Comparison of ENCODE assay signal across 15 cellular contexts in genomic region chr14:103693514-103693913, GRCh38. TPM values are rescaled to one million over a fixed set of nuclear protein-coding genes. Genes with fewer than 3 reads are reported as not detected.
DNase-seq lines count a peak whose midpoint lies in the region; ATAC-seq and TF ChIP-seq lines count a peak whose summit lies in the region.
"Had no signal": no experiment of that assay in that cellular context is flagged by ENCODE, and none has a peak within 500 bp of the region (broad histone marks: within the 10 kb centered on the region; RNA-seq: fewer than 3 reads in every experiment).

No MANE protein-coding gene starts in this region.

- TF ChIP-seq CTCF in breast epithelium (IDR thresholded peaks at IDR 0.05) (no peak), lower lobe of right lung (IDR thresholded peaks at IDR 0.05) (no peak), suprapubic skin (IDR thresholded peaks at IDR 0.05) (no peak)

- peak; percentile 89 to 91 for ATAC-seq in lower lobe of right lung
- ATAC-seq in activated naive CD4-positive, alpha-beta T cell treated with anti-CD3 and anti-CD28 coated beads, Interleukin-2, amount 50 U/mL, for 72 hours, result no peak
- no peak for ATAC-seq in GM21786 (IDR thresholded peaks at IDR 0.05; ENCODE audit: unreplicated experiment)
- ATAC-seq: T-cell had no signal

- WGBS in suprapubic skin, result 78% methylated on average over 13 of the region's 22 CpGs

- H3K79me2 ChIP-seq in Karpas-422 (ENCODE audit: low read length), result peaks cover 27% of the 10 kb centered on the region

- H3K27ac Mint-ChIP-seq in activated naive CD4-positive, alpha-beta T cell treated with anti-CD3 and anti-CD28 coated beads, Interleukin-2, amount 50 U/mL, for 72 hours, result no peak overlapping the region
- H3K27ac Mint-ChIP-seq: T-cell had no signal

- intact Hi-C loops in breast epithelium (cut with DNase I; ENCODE audit: low total_unique reads), result no loop called here
- intact Hi-C loops in lower lobe of right lung (cut with DNase I), result no loop called here

- no peak for DNase-seq in Karpas-422
- peak; percentile 67 to 86 for DNase-seq in breast epithelium (ENCODE audit: low spot score in 2 of 2)
- peak; percentile 86 for DNase-seq in lower lobe of right lung
- DNase-seq in suprapubic skin (ENCODE audit: low spot score in 2 of 2), result peak; percentile 69
- DNase-seq in activated CD4-positive, alpha-beta T cell treated with anti-CD3 and anti-CD28 coated beads for 4 hours, result no peak
- DNase-seq in activated naive CD4-positive, alpha-beta T cell treated with anti-CD3 and anti-CD28 coated beads, Interleukin-2, amount 50 U/mL, for 72 hours (ENCODE audit: low spot score in 2 of 2), result no peak
- DNase-seq: activated effector memory CD4-positive, alpha-beta T cell treated with Interleukin-2 at 50 U/mL for 16 hours; DMS53; GOT3; naive B cell; NCI-H1694 treated with DMSO at 0.1 percent for 48 hours; NCI-H510A treated with DMSO at 0.1 percent for 48 hours; T-cell had no signal

- H4K20me1 ChIP-seq in Karpas-422 (ENCODE audit: insufficient read depth, low read depth, low read length), result 0 out of 2 replicates have a peak, but pooled peaks cover 3% of the 10 kb centered on the region

- peaks cover 13% of the 10 kb centered on the region; the same call in 1 of the 2 replicates for H3K36me3 ChIP-seq in Karpas-422 (ENCODE audit: insufficient read depth, low read length)
- H3K36me3 ChIP-seq in breast epithelium, result no peaks in the 10 kb centered on the region
- peaks cover 82% of the 10 kb centered on the region for H3K36me3 ChIP-seq in lower lobe of right lung
- peaks cover 49% of the 10 kb centered on the region for H3K36me3 ChIP-seq in suprapubic skin

- no peak overlapping the region for H3K4me3 ChIP-seq in Karpas-422 (ENCODE audit: low read length)
- H3K4me3 ChIP-seq in breast epithelium, result no peak overlapping the region
- no peak overlapping the region for H3K4me3 ChIP-seq in lower lobe of right lung
- H3K4me3 ChIP-seq in suprapubic skin, result no peak overlapping the region
- H3K4me3 ChIP-seq: hepatocyte had no signal

- H3K4me2 ChIP-seq in Karpas-422 (ENCODE audit: low read depth, low read length, poor library complexity, severe bottlenecking), result no peak overlapping the region
- H3K4me2 ChIP-seq: hepatocyte had no signal

- no peak for TF ChIP-seq EP300 in suprapubic skin (IDR thresholded peaks at IDR 0.05)

- no peak for TF ChIP-seq POLR2A in breast epithelium (IDR thresholded peaks at IDR 0.05)
- TF ChIP-seq POLR2A in suprapubic skin (IDR thresholded peaks at IDR 0.05), result no peak

- no peaks in the 10 kb centered on the region for H3K9me2 ChIP-seq in Karpas-422 (replicated peaks; ENCODE audit: insufficient read depth, low read length)

- no peak overlapping the region for H3K9ac ChIP-seq in Karpas-422 (ENCODE audit: low read length)

- H3K27me3 ChIP-seq in Karpas-422 (ENCODE audit: low read length) (no peaks in the 10 kb centered on the region), breast epithelium (no peaks in the 10 kb centered on the region), lower lobe of right lung (ENCODE audit: low read depth) (no peaks in the 10 kb centered on the region), suprapubic skin (no peaks in the 10 kb centered on the region)
- H3K27me3 ChIP-seq: hepatocyte had no signal

- peak overlapping the region; percentile 93 for H3K27ac ChIP-seq in Karpas-422 (ENCODE audit: low read length)
- peak overlapping the region; percentile 35 to 50 for H3K27ac ChIP-seq in breast epithelium
- peak overlapping the region; percentile 43 for H3K27ac ChIP-seq in lower lobe of right lung
- H3K27ac ChIP-seq in suprapubic skin, result peak overlapping the region; percentile 41
- H3K27ac ChIP-seq: hepatocyte had no signal

- peaks cover 88% of the 10 kb centered on the region for H3K4me1 ChIP-seq in Karpas-422 (ENCODE audit: low read length)
- peaks cover 3 to 16% of the 10 kb centered on the region in 2 donors for H3K4me1 ChIP-seq in breast epithelium
- peaks cover 56% of the 10 kb centered on the region for H3K4me1 ChIP-seq in lower lobe of right lung
- H3K4me1 ChIP-seq in suprapubic skin, result peaks cover 64% of the 10 kb centered on the region

- H2AFZ ChIP-seq in Karpas-422 (ENCODE audit: low read length), result no peak overlapping the region
- H2AFZ ChIP-seq: hepatocyte had no signal

- no peaks in the 10 kb centered on the region for H3K36me3 Mint-ChIP-seq in activated naive CD4-positive, alpha-beta T cell treated with anti-CD3 and anti-CD28 coated beads, Interleukin-2, amount 50 U/mL, for 72 hours
- H3K36me3 Mint-ChIP-seq: naive B cell had no signal

- H3K9me3 ChIP-seq in Karpas-422 (ENCODE audit: low read length), result no peaks in the 10 kb centered on the region
- no peaks in the 10 kb centered on the region for H3K9me3 ChIP-seq in breast epithelium
- no peaks in the 10 kb centered on the region for H3K9me3 ChIP-seq in lower lobe of right lung
- no peaks in the 10 kb centered on the region for H3K9me3 ChIP-seq in suprapubic skin

- H3K9me3 Mint-ChIP-seq in activated naive CD4-positive, alpha-beta T cell treated with anti-CD3 and anti-CD28 coated beads, Interleukin-2, amount 50 U/mL, for 72 hours, result no peaks in the 10 kb centered on the region
- H3K9me3 Mint-ChIP-seq: naive B cell, T-cell had no signal

RNA-seq across cellular contexts. Expression of gene XRCC3, which starts 21.7 kb away (rescaled TPM):
- total RNA-seq in Karpas-422 (2014; rRNA removed; shearing (Covaris generic); ENCODE audit: low replicate concordance), result 36.7 and 70.5 TPM in 2 replicates
- total RNA-seq in breast epithelium, result 10 to 100 TPM in 1 of 3 donors, 1 to 10 TPM in 2; 5.9 to 10.2 (median 5.9) TPM
- 5.0 TPM for total RNA-seq in lower lobe of right lung
- total RNA-seq in suprapubic skin, result 10 to 100 TPM in 3 of 4 donors, 1 to 10 TPM in 1; 7.5 to 20.5 (median 19.5) TPM
- 10 to 100 TPM; 45.8 to 46.4 TPM for total RNA-seq in activated naive CD4-positive, alpha-beta T cell treated with anti-CD3 and anti-CD28 coated beads, Interleukin-2, amount 50 U/mL, for 72 hours

RNA-seq across cellular contexts. Expression of gene ZFYVE21, which starts 22.1 kb away (rescaled TPM):
- 28.4 and 29.7 TPM in 2 replicates for total RNA-seq in Karpas-422 (2014; rRNA removed; shearing (Covaris generic); ENCODE audit: low replicate concordance)
- total RNA-seq in breast epithelium (100 to 1,000 TPM in 1 of 3 donors, 10 to 100 TPM in 2; 57.4 to 140 (median 96.0) TPM), lower lobe of right lung (49.4 TPM), suprapubic skin (100 to 1,000 TPM; 168 to 190 (median 177) TPM)
- total RNA-seq in activated naive CD4-positive, alpha-beta T cell treated with anti-CD3 and anti-CD28 coated beads, Interleukin-2, amount 50 U/mL, for 72 hours, result 10 to 100 TPM; 15.3 to 16.4 TPM

Comparison
In these comparisons a context has a peak if more than half of its experiments do, and no peak if none do; other contexts are left out.
1. DNase-seq: peak in breast epithelium (2 of 2), lower lobe of right lung (single experiment) and suprapubic skin (2 of 2); none in Karpas-422 (single experiment), activated CD4-positive, alpha-beta T cell treated with anti-CD3 and anti-CD28 coated beads for 4 hours (0 of 2) and activated naive CD4-positive, alpha-beta T cell treated with anti-CD3 and anti-CD28 coated beads, Interleukin-2, amount 50 U/mL, for 72 hours (0 of 2).
2. H3K27ac ChIP-seq: peak in every context shown above with its lines; median percentile 93 in Karpas-422; 43 in lower lobe of right lung; 42 in breast epithelium; 41 in suprapubic skin.
3. ATAC-seq: peak in lower lobe of right lung (2 of 2); none in activated naive CD4-positive, alpha-beta T cell treated with anti-CD3 and anti-CD28 coated beads, Interleukin-2, amount 50 U/mL, for 72 hours (0 of 2) and GM21786 (single experiment).